In the genomic region with DNA sequence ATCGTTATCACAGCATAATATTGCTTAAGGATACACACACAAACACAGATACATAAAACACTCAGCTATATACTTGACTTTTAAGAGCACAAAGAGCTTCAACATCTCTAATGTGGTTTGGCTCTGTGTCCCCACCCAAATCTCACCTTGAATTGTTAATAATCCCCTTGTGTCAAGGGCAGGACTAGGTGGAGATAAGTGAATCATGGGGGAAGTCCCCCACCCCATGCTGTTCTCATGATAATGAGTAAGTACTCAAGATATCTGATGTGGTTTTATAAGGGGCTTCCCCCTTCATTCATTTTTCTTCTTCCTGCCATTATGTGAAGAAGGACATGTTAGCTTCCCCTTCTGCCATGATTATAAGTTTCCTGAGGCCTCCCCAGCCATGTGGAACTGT, we compare ENCODE assay signal across 17 cellular contexts.
"Had no signal": no experiment of that assay in that cellular context is flagged by ENCODE, and none has a peak within 500 bp of the region (broad histone marks: within the 10 kb centered on the region; RNA-seq: fewer than 3 reads in every experiment).

No MANE protein-coding gene starts in this region.

- H3K36me3 Mint-ChIP-seq: activated naive CD8-positive, alpha-beta T cell treated with anti-CD3 and anti-CD28 coated beads, Interleukin-2, amount 10 ng/mL, durations not matched to agents 7 days and 5 days; WTC11 had no signal

- ATAC-seq: left ventricle myocardium superior, WTC11 had no signal

- H3K4me1 Mint-ChIP-seq: activated CD4-positive, alpha-beta T cell treated with anti-CD3 and anti-CD28 coated beads, Interleukin-2, amount 10 ng/mL, durations not matched to agents 7 days and 5 days; activated naive CD8-positive, alpha-beta T cell treated with anti-CD3 and anti-CD28 coated beads, Interleukin-2, amount 10 ng/mL, durations not matched to agents 7 days and 5 days; nephron progenitor cell; WTC11 had no signal

- H3K4me3 ChIP-seq: dorsolateral prefrontal cortex, right atrium auricular region, skin epidermis, thoracic aorta had no signal

- H3K4me3 Mint-ChIP-seq: activated CD4-positive, alpha-beta T cell treated with anti-CD3 and anti-CD28 coated beads, Interleukin-2, amount 10 ng/mL, durations not matched to agents 7 days and 5 days; activated naive CD8-positive, alpha-beta T cell treated with anti-CD3 and anti-CD28 coated beads, Interleukin-2, amount 10 ng/mL, durations not matched to agents 7 days and 5 days; activated T-cell treated with anti-CD3 and anti-CD28 coated beads, Interleukin-2, amount 50 U/mL, for 24 hours; endodermal cell; nephron progenitor cell; WTC11 had no signal

- H3K27ac Mint-ChIP-seq: activated CD4-positive, alpha-beta T cell treated with anti-CD3 and anti-CD28 coated beads, Interleukin-2, amount 10 ng/mL, durations not matched to agents 7 days and 5 days; activated naive CD8-positive, alpha-beta T cell treated with anti-CD3 and anti-CD28 coated beads, Interleukin-2, amount 10 ng/mL, durations not matched to agents 7 days and 5 days; activated T-cell treated with anti-CD3 and anti-CD28 coated beads, Interleukin-2, amount 50 U/mL, for 24 hours; endodermal cell; nephron progenitor cell; WTC11 had no signal

- DNase-seq: activated CD4-positive, alpha-beta T cell treated with anti-CD3 and anti-CD28 coated beads, Interleukin-2, amount 10 ng/mL, durations not matched to agents 7 days and 5 days; activated effector memory CD4-positive, alpha-beta T cell treated with Interleukin-2 at 50 U/mL for 16 hours; activated naive CD8-positive, alpha-beta T cell treated with anti-CD3 and anti-CD28 coated beads, Interleukin-2, amount 10 ng/mL, durations not matched to agents 7 days and 5 days; activated T-cell treated with anti-CD3 and anti-CD28 coated beads, Interleukin-2, amount 50 U/mL, for 24 hours; anterior cingulate cortex; dorsolateral prefrontal cortex; endodermal cell; erythroblast; left ventricle myocardium superior; nephron progenitor cell; occipital lobe had no signal

- FAIRE-seq: keratinocyte, TTC549 had no signal

- H3K27me3 Mint-ChIP-seq: activated CD4-positive, alpha-beta T cell treated with anti-CD3 and anti-CD28 coated beads, Interleukin-2, amount 10 ng/mL, durations not matched to agents 7 days and 5 days; activated naive CD8-positive, alpha-beta T cell treated with anti-CD3 and anti-CD28 coated beads, Interleukin-2, amount 10 ng/mL, durations not matched to agents 7 days and 5 days; activated T-cell treated with anti-CD3 and anti-CD28 coated beads, Interleukin-2, amount 50 U/mL, for 24 hours had no signal

- H3K9me3 Mint-ChIP-seq: endodermal cell had no signal
